In genomic region chr10:97358781-97359180, GRCh38 we compare ENCODE assay signal across 25 cellular contexts.
"Had no signal": no experiment of that assay in that cellular context is flagged by ENCODE, and none has a peak within 500 bp of the region (broad histone marks: within the 10 kb centered on the region; RNA-seq: fewer than 3 reads in every experiment).

No MANE protein-coding gene starts in this region.

- H3K79me2 ChIP-seq: parathyroid adenoma had no signal

- H3K27me3 Mint-ChIP-seq: naive thymus-derived CD4-positive, alpha-beta T cell; progenitor cell of endocrine pancreas; stimulated activated memory B cell treated with anti-CD40 and anti-IgM and Interleukin-4, amounts not matched to agents 10 μg/mL and 1 μg/mL and 100 μg/mL, for 72 hours; type B pancreatic cell had no signal

- H3K4me3 ChIP-seq: coronary artery, gastrocnemius medialis, lung, smooth muscle cell, testis, tibial artery had no signal

- H3K9me3 Mint-ChIP-seq: naive thymus-derived CD4-positive, alpha-beta T cell; stimulated activated memory B cell treated with anti-CD40 and anti-IgM and Interleukin-4, amounts not matched to agents 10 μg/mL and 1 μg/mL and 100 μg/mL, for 72 hours; type B pancreatic cell had no signal

- H3K9ac ChIP-seq: parathyroid adenoma had no signal

- H3K27ac ChIP-seq: coronary artery, epithelial cell of prostate, gastrocnemius medialis, parathyroid adenoma, testis, tibial artery had no signal

- H3K4me3 Mint-ChIP-seq: naive thymus-derived CD4-positive, alpha-beta T cell; stimulated activated memory B cell treated with anti-CD40 and anti-IgM and Interleukin-4, amounts not matched to agents 10 μg/mL and 1 μg/mL and 100 μg/mL, for 72 hours; type B pancreatic cell had no signal

- H3K4me2 ChIP-seq: smooth muscle cell had no signal

- DNase-seq: foreskin fibroblast; gastrocnemius medialis; head of caudate nucleus; kidney; mesenchymal stem cell; midbrain; naive thymus-derived CD4-positive, alpha-beta T cell; stimulated activated CD4-positive, alpha-beta T cell treated with anti-CD3 and anti-CD28 coated beads, Interleukin-12 subunit alpha, Interleukin-12 subunit beta, amount 100 ng/mL, for 4 hours; stimulated activated CD4-positive, alpha-beta T cell treated with anti-CD3 and anti-CD28 coated beads, Interleukin-1b, Interleukin-23, amount 100 ng/mL, for 48 hours; stimulated activated CD4-positive, alpha-beta T cell treated with anti-CD3 and anti-CD28 coated beads, Interleukin-4, amount 100 ng/mL, for 1 hour; stimulated activated naive CD8-positive, alpha-beta T cell treated with anti-CD3 and anti-CD28 coated beads, Interleukin-15, Interleukin-2, amounts not matched to agents 100 U/mL and 50 U/mL, for 24 hours; substantia nigra; testis; tibial artery had no signal

- H3K9me3 ChIP-seq: gastrocnemius medialis, testis, tibial artery had no signal

- H3K4me1 Mint-ChIP-seq: stimulated activated memory B cell treated with anti-CD40 and anti-IgM and Interleukin-4, amounts not matched to agents 10 μg/mL and 1 μg/mL and 100 μg/mL, for 72 hours had no signal

- H3K4me1 ChIP-seq: parathyroid adenoma, testis, tibial artery had no signal

- H2AFZ ChIP-seq: parathyroid adenoma had no signal

- H3K27ac Mint-ChIP-seq: progenitor cell of endocrine pancreas; stimulated activated memory B cell treated with anti-CD40 and anti-IgM and Interleukin-4, amounts not matched to agents 10 μg/mL and 1 μg/mL and 100 μg/mL, for 72 hours; type B pancreatic cell had no signal

- H3K27me3 ChIP-seq: gastrocnemius medialis, testis, tibial artery had no signal

- ATAC-seq: esophagus mucosa; gastrocnemius medialis; left lobe of liver; naive thymus-derived CD4-positive, alpha-beta T cell; sciatic nerve; stimulated activated memory B cell treated with anti-CD40 and anti-IgM and Interleukin-4, amounts not matched to agents 10 μg/mL and 1 μg/mL and 100 μg/mL, for 72 hours; stimulated activated naive CD8-positive, alpha-beta T cell treated with anti-CD3 and anti-CD28 coated beads, Interleukin-15, Interleukin-2, amounts not matched to agents 100 U/mL and 50 U/mL, for 24 hours had no signal
